Comparison of ENCODE assay signal across 2 cellular contexts in the genomic region with DNA sequence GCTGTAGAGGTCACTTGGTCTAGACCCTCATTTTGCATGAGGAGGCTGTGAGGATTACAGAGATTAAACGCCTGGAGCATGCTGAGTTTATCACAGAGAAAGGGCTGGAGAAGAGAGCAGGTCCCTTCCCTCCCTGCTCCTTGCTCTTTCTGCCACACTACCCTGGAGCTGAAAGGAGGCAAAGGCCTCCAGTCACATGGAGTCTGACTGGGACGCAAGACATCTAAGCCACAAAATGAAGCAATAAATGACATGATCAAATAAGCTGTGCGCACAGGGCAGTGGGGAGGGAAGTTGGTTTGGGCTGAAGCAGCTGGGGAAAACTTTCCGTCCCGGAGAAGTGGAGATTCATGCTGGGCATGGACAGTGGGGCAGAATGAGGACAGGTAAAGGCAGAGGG.
TF ChIP-seq lines count a peak whose summit lies in the region.

No MANE protein-coding gene starts in this region.

TF ChIP-seq in HepG2, 621 proteins besides CTCF, POLR2A, EP300 and RAD21 (continues in another document):
- TF ChIP-seq ZNF605 (CRISPR knock-in tag; IDR thresholded peaks at IDR 0.05), result 0 out of 2 replicates have a peak, but pooled peaks have one; percentile 15
- peak; percentile 42; the same call in 1 of the 2 replicates for TF ChIP-seq ZMYM4 (CRISPR knock-in tag; IDR thresholded peaks at IDR 0.05)
- TF ChIP-seq ZNF740 (CRISPR knock-in tag; IDR thresholded peaks at IDR 0.05), result no peak
- 0 out of 2 replicates have a peak, but pooled peaks have one; percentile 49 for TF ChIP-seq ZBTB39 (CRISPR knock-in tag; IDR thresholded peaks at IDR 0.05)
- 0 out of 2 replicates have a peak, but pooled peaks have one; percentile 66 for TF ChIP-seq ZBTB38 (CRISPR knock-in tag; IDR thresholded peaks at IDR 0.05)
- TF ChIP-seq POLR2G (IDR thresholded peaks at IDR 0.05; ENCODE audit: low read depth, low read length), result peak; percentile 49
- TF ChIP-seq TCF12 (IDR thresholded peaks at IDR 0.05), result no peak
- no peak for TF ChIP-seq TCF12 (CRISPR knock-in tag; IDR thresholded peaks at IDR 0.05)
- TF ChIP-seq, protein P1, sequence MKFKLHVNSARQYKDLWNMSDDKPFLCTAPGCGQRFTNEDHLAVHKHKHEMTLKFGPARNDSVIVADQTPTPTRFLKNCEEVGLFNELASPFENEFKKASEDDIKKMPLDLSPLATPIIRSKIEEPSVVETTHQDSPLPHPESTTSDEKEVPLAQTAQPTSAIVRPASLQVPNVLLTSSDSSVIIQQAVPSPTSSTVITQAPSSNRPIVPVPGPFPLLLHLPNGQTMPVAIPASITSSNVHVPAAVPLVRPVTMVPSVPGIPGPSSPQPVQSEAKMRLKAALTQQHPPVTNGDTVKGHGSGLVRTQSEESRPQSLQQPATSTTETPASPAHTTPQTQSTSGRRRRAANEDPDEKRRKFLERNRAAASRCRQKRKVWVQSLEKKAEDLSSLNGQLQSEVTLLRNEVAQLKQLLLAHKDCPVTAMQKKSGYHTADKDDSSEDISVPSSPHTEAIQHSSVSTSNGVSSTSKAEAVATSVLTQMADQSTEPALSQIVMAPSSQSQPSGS (CRISPR knock-in tag; IDR thresholded peaks at IDR 0.05), result peak; percentile 43; the same call in 1 of the 2 replicates
- no peak for TF ChIP-seq ZNF143 (CRISPR knock-in tag; IDR thresholded peaks at IDR 0.05)
- peak; percentile 59; the same call in 1 of the 2 replicates for TF ChIP-seq POLR2AphosphoS2 (IDR thresholded peaks at IDR 0.05; ENCODE audit: low read depth, low read length)
- no peak for TF ChIP-seq FOXA1 (IDR thresholded peaks at IDR 0.05)
- peak; percentile 56 for TF ChIP-seq FOXA1 (CRISPR knock-in tag; IDR thresholded peaks at IDR 0.05)
- TF ChIP-seq DMAP1 (CRISPR knock-in tag; IDR thresholded peaks at IDR 0.05), result peak; percentile 25; the same call in 1 of the 2 replicates
- peak; percentile 32; the same call in 1 of the 2 replicates for TF ChIP-seq ARID4A (CRISPR knock-in tag; IDR thresholded peaks at IDR 0.05; ENCODE audit: borderline replicate concordance)
- peak; percentile 73; the same call in 1 of the 2 replicates for TF ChIP-seq NFKBIZ (CRISPR knock-in tag; IDR thresholded peaks at IDR 0.05)
- TF ChIP-seq ZBTB21 (CRISPR knock-in tag; IDR thresholded peaks at IDR 0.05), result peak; percentile 85
- peak; percentile 84 for TF ChIP-seq CEBPB (IDR thresholded peaks at IDR 0.05; ENCODE audit: borderline replicate concordance, low read depth, low read length)
- no peak for TF ChIP-seq NCOA5 (CRISPR knock-in tag; IDR thresholded peaks at IDR 0.05)
- TF ChIP-seq CREM (IDR thresholded peaks at IDR 0.05), result no peak
- no peak for TF ChIP-seq CREM (CRISPR knock-in tag; IDR thresholded peaks at IDR 0.05)
- TF ChIP-seq RAD51 (IDR thresholded peaks at IDR 0.05; ENCODE audit: borderline replicate concordance), result no peak
- TF ChIP-seq ISL2 (CRISPR knock-in tag; IDR thresholded peaks at IDR 0.05), result peak; percentile 36; the same call in 1 of the 2 replicates

TF ChIP-seq in SK-N-SH, 30 proteins besides CTCF, POLR2A, EP300 and RAD21:
- no peak for TF ChIP-seq FOXJ3 (CRISPR knock-in tag; IDR thresholded peaks at IDR 0.05)
- no peak for TF ChIP-seq MEF2A (IDR thresholded peaks at IDR 0.05; ENCODE audit: borderline replicate concordance, low read depth)
- no peak for TF ChIP-seq CHD2 (IDR thresholded peaks at IDR 0.05; ENCODE audit: low read length, partially characterized antibody)
- no peak for TF ChIP-seq GABPA (IDR thresholded peaks at IDR 0.05; ENCODE audit: low read depth)
- no peak for TF ChIP-seq PBX3 (IDR thresholded peaks at IDR 0.05)
